Comparison of ENCODE assay signal across 2 cellular contexts in the genomic region with DNA sequence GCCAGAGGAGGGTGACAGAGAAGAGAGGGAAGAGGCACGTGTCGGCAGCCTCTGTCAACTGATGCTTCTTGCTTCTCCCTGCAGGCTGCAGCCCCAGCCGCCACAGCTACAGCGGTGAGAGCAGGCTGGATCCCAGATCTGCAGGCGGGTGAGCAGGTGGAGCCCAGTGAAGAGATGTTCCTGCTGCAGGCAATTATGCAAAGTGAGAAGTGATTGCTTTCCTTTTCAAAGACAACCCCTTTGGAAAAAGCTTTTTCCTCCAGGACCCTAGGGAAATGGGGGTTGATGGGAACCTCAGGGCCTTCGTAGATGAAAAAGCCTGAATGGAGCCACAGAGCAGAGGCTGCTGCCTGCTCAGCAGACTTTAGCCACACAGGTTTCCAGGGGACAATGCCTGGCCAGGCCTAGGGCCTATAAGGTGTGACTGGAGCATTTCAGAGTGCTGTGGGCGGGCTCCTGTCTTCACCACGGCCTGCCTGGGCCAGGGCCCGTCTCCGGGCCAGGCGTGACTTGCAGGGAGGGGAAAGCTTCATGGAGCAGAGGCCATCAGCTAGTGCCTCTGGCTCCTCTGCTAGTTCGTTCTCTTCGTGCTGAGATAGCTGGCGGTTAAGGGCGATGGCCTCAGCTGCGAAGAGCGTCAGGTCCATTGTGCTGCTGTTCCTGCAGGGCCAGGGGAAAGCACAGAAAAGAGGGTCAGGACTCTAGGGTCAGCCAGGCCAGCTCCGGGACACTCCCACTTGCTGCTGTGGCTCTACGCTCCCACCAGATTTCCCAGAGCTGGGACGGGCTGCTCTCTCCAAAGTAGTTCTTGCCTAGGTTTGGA.
TF ChIP-seq lines count a peak whose summit lies in the region.

No MANE protein-coding gene starts in this region.

TF ChIP-seq in GM23338, 12 proteins besides CTCF, POLR2A, EP300 and RAD21 (continued from another document):
- TF ChIP-seq REST (IDR thresholded peaks at IDR 0.05; ENCODE audit: unreplicated experiment) (no peak), EZH2phosphoT487 (IDR thresholded peaks at IDR 0.05; ENCODE audit: unreplicated experiment) (no peak), CREB1 (CRISPR knock-in tag; IDR thresholded peaks at IDR 0.05; ENCODE audit: low read depth) (no peak), EZH2 (IDR thresholded peaks at IDR 0.05; ENCODE audit: low read depth, unreplicated experiment) (no peak), ZNF331 (CRISPR knock-in tag; IDR thresholded peaks at IDR 0.05; ENCODE audit: low read depth) (no peak)
- TF ChIP-seq, protein P1, sequence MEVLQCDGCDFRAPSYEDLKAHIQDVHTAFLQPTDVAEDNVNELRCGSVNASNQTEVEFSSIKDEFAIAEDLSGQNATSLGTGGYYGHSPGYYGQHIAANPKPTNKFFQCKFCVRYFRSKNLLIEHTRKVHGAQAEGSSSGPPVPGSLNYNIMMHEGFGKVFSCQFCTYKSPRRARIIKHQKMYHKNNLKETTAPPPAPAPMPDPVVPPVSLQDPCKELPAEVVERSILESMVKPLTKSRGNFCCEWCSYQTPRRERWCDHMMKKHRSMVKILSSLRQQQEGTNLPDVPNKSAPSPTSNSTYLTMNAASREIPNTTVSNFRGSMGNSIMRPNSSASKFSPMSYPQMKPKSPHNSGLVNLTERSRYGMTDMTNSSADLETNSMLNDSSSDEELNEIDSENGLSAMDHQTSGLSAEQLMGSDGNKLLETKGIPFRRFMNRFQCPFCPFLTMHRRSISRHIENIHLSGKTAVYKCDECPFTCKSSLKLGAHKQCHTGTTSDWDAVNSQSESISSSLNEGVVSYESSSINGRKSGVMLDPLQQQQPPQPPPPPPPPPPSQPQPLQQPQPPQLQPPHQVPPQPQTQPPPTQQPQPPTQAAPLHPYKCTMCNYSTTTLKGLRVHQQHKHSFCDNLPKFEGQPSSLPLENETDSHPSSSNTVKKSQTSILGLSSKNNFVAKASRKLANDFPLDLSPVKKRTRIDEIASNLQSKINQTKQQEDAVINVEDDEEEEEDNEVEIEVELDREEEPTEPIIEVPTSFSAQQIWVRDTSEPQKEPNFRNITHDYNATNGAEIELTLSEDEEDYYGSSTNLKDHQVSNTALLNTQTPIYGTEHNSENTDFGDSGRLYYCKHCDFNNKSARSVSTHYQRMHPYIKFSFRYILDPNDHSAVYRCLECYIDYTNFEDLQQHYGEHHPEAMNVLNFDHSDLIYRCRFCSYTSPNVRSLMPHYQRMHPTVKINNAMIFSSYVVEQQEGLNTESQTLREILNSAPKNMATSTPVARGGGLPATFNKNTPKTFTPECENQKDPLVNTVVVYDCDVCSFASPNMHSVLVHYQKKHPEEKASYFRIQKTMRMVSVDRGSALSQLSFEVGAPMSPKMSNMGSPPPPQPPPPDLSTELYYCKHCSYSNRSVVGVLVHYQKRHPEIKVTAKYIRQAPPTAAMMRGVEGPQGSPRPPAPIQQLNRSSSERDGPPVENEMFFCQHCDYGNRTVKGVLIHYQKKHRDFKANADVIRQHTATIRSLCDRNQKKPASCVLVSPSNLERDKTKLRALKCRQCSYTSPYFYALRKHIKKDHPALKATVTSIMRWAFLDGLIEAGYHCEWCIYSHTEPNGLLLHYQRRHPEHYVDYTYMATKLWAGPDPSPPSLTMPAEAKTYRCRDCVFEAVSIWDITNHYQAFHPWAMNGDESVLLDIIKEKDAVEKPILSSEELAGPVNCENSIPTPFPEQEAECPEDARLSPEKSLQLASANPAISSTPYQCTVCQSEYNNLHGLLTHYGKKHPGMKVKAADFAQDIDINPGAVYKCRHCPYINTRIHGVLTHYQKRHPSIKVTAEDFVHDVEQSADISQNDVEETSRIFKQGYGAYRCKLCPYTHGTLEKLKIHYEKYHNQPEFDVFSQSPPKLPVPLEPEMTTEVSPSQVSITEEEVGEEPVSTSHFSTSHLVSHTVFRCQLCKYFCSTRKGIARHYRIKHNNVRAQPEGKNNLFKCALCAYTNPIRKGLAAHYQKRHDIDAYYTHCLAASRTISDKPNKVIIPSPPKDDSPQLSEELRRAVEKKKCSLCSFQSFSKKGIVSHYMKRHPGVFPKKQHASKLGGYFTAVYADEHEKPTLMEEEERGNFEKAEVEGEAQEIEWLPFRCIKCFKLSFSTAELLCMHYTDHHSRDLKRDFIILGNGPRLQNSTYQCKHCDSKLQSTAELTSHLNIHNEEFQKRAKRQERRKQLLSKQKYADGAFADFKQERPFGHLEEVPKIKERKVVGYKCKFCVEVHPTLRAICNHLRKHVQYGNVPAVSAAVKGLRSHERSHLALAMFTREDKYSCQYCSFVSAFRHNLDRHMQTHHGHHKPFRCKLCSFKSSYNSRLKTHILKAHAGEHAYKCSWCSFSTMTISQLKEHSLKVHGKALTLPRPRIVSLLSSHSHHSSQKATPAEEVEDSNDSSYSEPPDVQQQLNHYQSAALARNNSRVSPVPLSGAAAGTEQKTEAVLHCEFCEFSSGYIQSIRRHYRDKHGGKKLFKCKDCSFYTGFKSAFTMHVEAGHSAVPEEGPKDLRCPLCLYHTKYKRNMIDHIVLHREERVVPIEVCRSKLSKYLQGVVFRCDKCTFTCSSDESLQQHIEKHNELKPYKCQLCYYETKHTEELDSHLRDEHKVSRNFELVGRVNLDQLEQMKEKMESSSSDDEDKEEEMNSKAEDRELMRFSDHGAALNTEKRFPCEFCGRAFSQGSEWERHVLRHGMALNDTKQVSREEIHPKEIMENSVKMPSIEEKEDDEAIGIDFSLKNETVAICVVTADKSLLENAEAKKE (CRISPR knock-in tag; IDR thresholded peaks at IDR 0.05): no peak
- TF ChIP-seq, protein P2, sequence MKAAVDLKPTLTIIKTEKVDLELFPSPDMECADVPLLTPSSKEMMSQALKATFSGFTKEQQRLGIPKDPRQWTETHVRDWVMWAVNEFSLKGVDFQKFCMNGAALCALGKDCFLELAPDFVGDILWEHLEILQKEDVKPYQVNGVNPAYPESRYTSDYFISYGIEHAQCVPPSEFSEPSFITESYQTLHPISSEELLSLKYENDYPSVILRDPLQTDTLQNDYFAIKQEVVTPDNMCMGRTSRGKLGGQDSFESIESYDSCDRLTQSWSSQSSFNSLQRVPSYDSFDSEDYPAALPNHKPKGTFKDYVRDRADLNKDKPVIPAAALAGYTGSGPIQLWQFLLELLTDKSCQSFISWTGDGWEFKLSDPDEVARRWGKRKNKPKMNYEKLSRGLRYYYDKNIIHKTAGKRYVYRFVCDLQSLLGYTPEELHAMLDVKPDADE (IDR thresholded peaks at IDR 0.05): no peak

TF ChIP-seq in WTC11, 78 proteins besides CTCF, POLR2A, EP300 and RAD21 (continued from another document):
- TF ChIP-seq, protein P3, sequence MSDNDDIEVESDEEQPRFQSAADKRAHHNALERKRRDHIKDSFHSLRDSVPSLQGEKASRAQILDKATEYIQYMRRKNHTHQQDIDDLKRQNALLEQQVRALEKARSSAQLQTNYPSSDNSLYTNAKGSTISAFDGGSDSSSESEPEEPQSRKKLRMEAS (CRISPR knock-in tag; IDR thresholded peaks at IDR 0.05): peak; percentile 32; the same call in 1 of the 2 replicates
- TF ChIP-seq, protein P4, sequence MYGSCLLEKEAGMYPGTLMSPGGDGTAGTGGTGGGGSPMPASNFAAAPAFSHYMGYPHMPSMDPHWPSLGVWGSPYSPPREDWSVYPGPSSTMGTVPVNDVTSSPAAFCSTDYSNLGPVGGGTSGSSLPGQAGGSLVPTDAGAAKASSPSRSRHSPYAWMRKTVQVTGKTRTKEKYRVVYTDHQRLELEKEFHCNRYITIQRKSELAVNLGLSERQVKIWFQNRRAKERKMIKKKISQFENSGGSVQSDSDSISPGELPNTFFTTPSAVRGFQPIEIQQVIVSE (CRISPR knock-in tag; IDR thresholded peaks at IDR 0.05; ENCODE audit: borderline replicate concordance): no peak
